1 cellular context compared by ENCODE assay signal in genomic region chr18:34003687-34004086, GRCh38.
TF ChIP-seq lines count a peak whose summit lies in the region.

No MANE protein-coding gene starts in this region.

TF ChIP-seq in GM23338, 12 proteins besides CTCF, POLR2A, EP300 and RAD21 (continued from another document):
- TF ChIP-seq ZNF462 (CRISPR knock-in tag; IDR thresholded peaks at IDR 0.05) = no peak
- no peak for TF ChIP-seq EZH2phosphoT487 (IDR thresholded peaks at IDR 0.05; ENCODE audit: unreplicated experiment)
- no peak for TF ChIP-seq NANOG (IDR thresholded peaks at IDR 0.05; ENCODE audit: borderline replicate concordance)
- no peak for TF ChIP-seq ZNF114 (CRISPR knock-in tag; IDR thresholded peaks at IDR 0.05)
- no peak for TF ChIP-seq EZH2 (IDR thresholded peaks at IDR 0.05; ENCODE audit: low read depth, unreplicated experiment)
- TF ChIP-seq JUNB (IDR thresholded peaks at IDR 0.05; ENCODE audit: unreplicated experiment) = no peak
- TF ChIP-seq ZNF331 (CRISPR knock-in tag; IDR thresholded peaks at IDR 0.05; ENCODE audit: low read depth) = no peak
- TF ChIP-seq STAT1 (IDR thresholded peaks at IDR 0.05; ENCODE audit: unreplicated experiment) = no peak
- no peak for TF ChIP-seq REST (IDR thresholded peaks at IDR 0.05; ENCODE audit: unreplicated experiment)
- no peak for TF ChIP-seq ETS1 (IDR thresholded peaks at IDR 0.05)
TF ChIP-seq in GM23338: peak in this region for 0.
